1 cellular context compared by ENCODE assay signal in the genomic region with DNA sequence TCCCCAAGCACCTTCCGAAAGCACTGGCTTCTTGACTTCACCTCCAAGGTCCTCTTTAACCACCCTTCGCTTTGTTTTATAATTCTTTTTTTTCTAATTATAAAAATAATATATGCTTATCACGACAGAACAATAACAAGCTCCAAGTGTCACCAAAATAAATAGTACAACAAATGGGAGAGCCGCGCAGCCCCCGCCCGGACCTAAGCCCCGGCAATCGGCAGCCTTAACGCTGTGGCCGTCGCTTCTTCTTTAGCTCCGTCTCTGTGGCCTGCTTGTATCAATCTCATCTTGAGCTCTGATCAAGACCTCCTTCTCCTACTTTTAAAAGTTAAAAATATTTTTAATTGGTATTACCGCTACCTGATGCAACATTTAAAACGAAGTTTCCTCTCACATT.
TF ChIP-seq lines count a peak whose summit lies in the region.

No MANE protein-coding gene starts in this region.

TF ChIP-seq in GM23338, 12 proteins besides CTCF, POLR2A, EP300 and RAD21 (continued from another document):
- no peak for TF ChIP-seq ZNF462 (CRISPR knock-in tag; IDR thresholded peaks at IDR 0.05)
- TF ChIP-seq NANOG (IDR thresholded peaks at IDR 0.05; ENCODE audit: borderline replicate concordance): no peak
- TF ChIP-seq ZNF331 (CRISPR knock-in tag; IDR thresholded peaks at IDR 0.05; ENCODE audit: low read depth): no peak
- no peak for TF ChIP-seq POLR2AphosphoS5 (IDR thresholded peaks at IDR 0.05; ENCODE audit: low read depth)
